In the genomic region with DNA sequence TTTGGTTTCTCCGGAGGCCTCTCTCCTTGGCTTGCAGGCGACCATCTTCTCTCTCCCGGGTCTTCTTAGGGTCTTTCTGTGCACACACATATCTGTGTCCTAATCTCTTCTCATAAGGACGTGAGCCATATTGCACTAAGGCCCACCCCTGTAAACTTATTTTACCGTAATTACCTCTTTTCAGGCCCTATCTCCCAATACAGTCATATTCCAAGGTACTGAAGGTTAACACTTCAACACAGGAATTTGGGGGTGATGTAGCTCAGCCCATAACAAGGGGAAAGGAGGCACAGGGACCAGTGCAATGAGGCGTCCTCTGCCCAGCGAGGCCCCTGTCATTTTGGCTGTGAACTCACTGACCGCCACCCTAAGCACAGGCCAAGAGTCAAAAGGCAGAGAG, we compare ENCODE assay signal across 1 cellular context.
TF ChIP-seq lines count a peak whose summit lies in the region.

No MANE protein-coding gene starts in this region.

TF ChIP-seq in IMR-90, 13 proteins besides CTCF, POLR2A, EP300 and RAD21:
- TF ChIP-seq MAZ (IDR thresholded peaks at IDR 0.05; ENCODE audit: borderline replicate concordance, low read depth, low read length) (no peak), MAFK (IDR thresholded peaks at IDR 0.05; ENCODE audit: low read depth, low read length) (no peak), MXI1 (IDR thresholded peaks at IDR 0.05; ENCODE audit: borderline replicate concordance, low read depth, low read length) (no peak), BHLHE40 (IDR thresholded peaks at IDR 0.05; ENCODE audit: low read depth, low read length) (no peak), FOS (IDR thresholded peaks at IDR 0.05; ENCODE audit: low read depth, low read length) (no peak), ELK1 (IDR thresholded peaks at IDR 0.05; ENCODE audit: borderline replicate concordance, low read depth, low read length) (no peak), CHD1 (IDR thresholded peaks at IDR 0.05; ENCODE audit: low read depth, low read length) (no peak), RCOR1 (IDR thresholded peaks at IDR 0.05; ENCODE audit: insufficient replicate concordance, low read length) (no peak), CEBPB (IDR thresholded peaks at IDR 0.05; ENCODE audit: low read depth, low read length) (no peak), RFX5 (IDR thresholded peaks at IDR 0.05; ENCODE audit: low read depth, low read length) (no peak), SMC3 (IDR thresholded peaks at IDR 0.05; ENCODE audit: low read depth, low read length) (no peak), NFE2L2 (IDR thresholded peaks at IDR 0.05; ENCODE audit: low read depth, low read length) (no peak)
- TF ChIP-seq, protein P1, sequence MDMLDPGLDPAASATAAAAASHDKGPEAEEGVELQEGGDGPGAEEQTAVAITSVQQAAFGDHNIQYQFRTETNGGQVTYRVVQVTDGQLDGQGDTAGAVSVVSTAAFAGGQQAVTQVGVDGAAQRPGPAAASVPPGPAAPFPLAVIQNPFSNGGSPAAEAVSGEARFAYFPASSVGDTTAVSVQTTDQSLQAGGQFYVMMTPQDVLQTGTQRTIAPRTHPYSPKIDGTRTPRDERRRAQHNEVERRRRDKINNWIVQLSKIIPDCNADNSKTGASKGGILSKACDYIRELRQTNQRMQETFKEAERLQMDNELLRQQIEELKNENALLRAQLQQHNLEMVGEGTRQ (IDR thresholded peaks at IDR 0.05; ENCODE audit: low read depth, low read length) = no peak
